In the genomic region with DNA sequence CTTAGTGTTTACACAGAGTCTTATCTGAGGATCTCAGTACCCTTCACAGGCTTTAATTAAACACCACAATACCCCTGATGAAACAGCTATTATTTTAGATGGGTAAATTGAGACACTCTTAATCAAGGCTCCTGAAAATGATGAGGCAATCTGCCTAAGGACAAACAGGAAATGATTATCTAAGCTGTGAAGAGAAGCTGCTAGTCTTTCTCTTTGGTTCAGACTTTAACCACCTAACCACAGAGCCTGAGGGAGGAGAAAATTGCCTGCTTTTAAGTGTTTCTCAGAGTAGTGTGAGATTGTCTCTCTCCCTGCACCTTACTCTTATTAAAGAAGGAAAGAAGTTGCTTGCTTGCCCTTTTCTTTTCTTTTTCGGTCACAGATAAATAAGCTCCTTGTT, we compare ENCODE assay signal across 23 cellular contexts.
DNase-seq lines count a peak whose midpoint lies in the region; ATAC-seq and TF ChIP-seq lines count a peak whose summit lies in the region.
"Had no signal": no experiment of that assay in that cellular context is flagged by ENCODE, and none has a peak within 500 bp of the region (broad histone marks: within the 10 kb centered on the region; RNA-seq: fewer than 3 reads in every experiment).

No MANE protein-coding gene starts in this region.

- no peaks in the 10 kb centered on the region for H3F3A ChIP-seq in neural progenitor cell (ENCODE audit: low read depth)

- H3K9ac ChIP-seq in neural progenitor cell: no peak overlapping the region
- H3K9ac ChIP-seq: BLaER1 had no signal

- H3K4me3 Mint-ChIP-seq in neural progenitor cell: no peak overlapping the region
- H3K4me3 Mint-ChIP-seq in activated T-cell treated with anti-CD3 and anti-CD28 coated beads, Interleukin-2, amount 50 U/mL, for 4 hours: no peak overlapping the region
- H3K4me3 Mint-ChIP-seq: activated CD4-positive, alpha-beta T cell treated with anti-CD3 and anti-CD28 coated beads, Interleukin-2, amount 10 ng/mL, durations not matched to agents 24 days and 14 days; naive thymus-derived CD4-positive, alpha-beta T cell had no signal

- H3K4me1 ChIP-seq in neural progenitor cell: no peaks in the 10 kb centered on the region
- H3K4me1 ChIP-seq: ascending aorta, Caco-2, sigmoid colon, upper lobe of left lung had no signal

- no peaks in the 10 kb centered on the region for H3K36me3 ChIP-seq in neural progenitor cell
- H3K36me3 ChIP-seq: ascending aorta, BLaER1, sigmoid colon, upper lobe of left lung had no signal

- no peaks in the 10 kb centered on the region for H4K20me1 ChIP-seq in neural progenitor cell (ENCODE audit: low read depth)
- H4K20me1 ChIP-seq: BLaER1 had no signal

- no peaks in the 10 kb centered on the region for H3K4me1 Mint-ChIP-seq in neural progenitor cell
- no peaks in the 10 kb centered on the region for H3K4me1 Mint-ChIP-seq in activated T-cell treated with anti-CD3 and anti-CD28 coated beads, Interleukin-2, amount 50 U/mL, for 4 hours (ENCODE audit: low read depth)
- H3K4me1 Mint-ChIP-seq: activated CD4-positive, alpha-beta T cell treated with anti-CD3 and anti-CD28 coated beads, Interleukin-2, amount 10 ng/mL, durations not matched to agents 24 days and 14 days; naive thymus-derived CD4-positive, alpha-beta T cell had no signal

- H3K79me2 ChIP-seq in neural progenitor cell (ENCODE audit: low read depth): no peaks in the 10 kb centered on the region

- H3K9me3 Mint-ChIP-seq in neural progenitor cell: peaks cover 22% of the 10 kb centered on the region
- H3K9me3 Mint-ChIP-seq in activated T-cell treated with anti-CD3 and anti-CD28 coated beads, Interleukin-2, amount 50 U/mL, for 4 hours: peaks cover 20% of the 10 kb centered on the region

- no peak for TF ChIP-seq CTCF in choroid plexus epithelial cell (conservative IDR thresholded peaks at IDR 0.05; ENCODE audit: low read depth, low read length)
- TF ChIP-seq CTCF in neural progenitor cell (IDR thresholded peaks at IDR 0.05): no peak

- no peak overlapping the region for H3K4me2 ChIP-seq in neural progenitor cell
- H3K4me2 ChIP-seq: BLaER1 had no signal

- H3K9me3 ChIP-seq in neural progenitor cell (ENCODE audit: low read depth): no peaks in the 10 kb centered on the region
- H3K9me3 ChIP-seq: BLaER1, sigmoid colon had no signal

- no peaks in the 10 kb centered on the region for H3K36me3 Mint-ChIP-seq in neural progenitor cell
- H3K36me3 Mint-ChIP-seq in activated T-cell treated with anti-CD3 and anti-CD28 coated beads, Interleukin-2, amount 50 U/mL, for 4 hours (ENCODE audit: insufficient read depth): no peaks in the 10 kb centered on the region
- H3K36me3 Mint-ChIP-seq: naive thymus-derived CD4-positive, alpha-beta T cell had no signal

- DNase-seq in NCI-H1417 (lab: John Stamatoyannopoulos, UW) (peak in 2 of 3 experiments; percentile 7 to 56), NCI-H1417 treated with DMSO at 0.1 percent for 48 hours (lab: John Stamatoyannopoulos, UW) (no peak), NCI-H226 (peak; percentile 61), choroid plexus epithelial cell (ENCODE audit: low read depth) (peak; percentile 45), neural progenitor cell (ENCODE audit: low spot score) (no peak), HPDE6-E6E7 (ENCODE audit: extremely low spot score) (no peak)
- DNase-seq in activated T-cell treated with anti-CD3 and anti-CD28 coated beads, Interleukin-2, amount 50 U/mL, for 4 hours: no peak
- DNase-seq: 8988T; activated CD4-positive, alpha-beta T cell treated with anti-CD3 and anti-CD28 coated beads, Interleukin-2, amount 10 ng/mL, durations not matched to agents 24 days and 14 days; Caco-2; erythroblast; hypothalamus; naive thymus-derived CD4-positive, alpha-beta T cell; NCI-H1694 treated with DMSO at 0.1 percent for 48 hours; NCI-H82; SIG-M5; sigmoid colon; upper lobe of left lung had no signal

- H2AFZ ChIP-seq in neural progenitor cell (replicated peaks): peak overlapping the region; percentile 21

- H3K27me3 ChIP-seq in neural progenitor cell: no peaks in the 10 kb centered on the region
- H3K27me3 ChIP-seq: ascending aorta, BLaER1, sigmoid colon, upper lobe of left lung had no signal

- ATAC-seq in activated T-cell treated with anti-CD3 and anti-CD28 coated beads, Interleukin-2, amount 50 U/mL, for 4 hours: no peak
- ATAC-seq in HG02763 (IDR thresholded peaks at IDR 0.05; ENCODE audit: unreplicated experiment): no peak
- ATAC-seq: activated naive CD4-positive, alpha-beta T cell treated with anti-CD3 and anti-CD28 coated beads, Interleukin-2, amount 50 U/mL, for 72 hours; HepG2; naive thymus-derived CD4-positive, alpha-beta T cell had no signal

- H3K27ac ChIP-seq in neural progenitor cell: no peak overlapping the region
- H3K27ac ChIP-seq: ascending aorta, BLaER1, sigmoid colon, upper lobe of left lung had no signal

- H3K4me3 ChIP-seq in choroid plexus epithelial cell (ENCODE audit: low read depth, low read length) (no peak overlapping the region), neural progenitor cell (no peak overlapping the region)
- H3K4me3 ChIP-seq: ascending aorta, BLaER1, sigmoid colon, upper lobe of left lung had no signal

- no peaks in the 10 kb centered on the region for H3K27me3 Mint-ChIP-seq in neural progenitor cell (ENCODE audit: insufficient read depth, low read depth)
- H3K27me3 Mint-ChIP-seq in activated T-cell treated with anti-CD3 and anti-CD28 coated beads, Interleukin-2, amount 50 U/mL, for 4 hours (ENCODE audit: low read depth): no peaks in the 10 kb centered on the region
- H3K27me3 Mint-ChIP-seq: activated CD4-positive, alpha-beta T cell treated with anti-CD3 and anti-CD28 coated beads, Interleukin-2, amount 10 ng/mL, durations not matched to agents 24 days and 14 days; naive thymus-derived CD4-positive, alpha-beta T cell had no signal

- no peak overlapping the region for H3K27ac Mint-ChIP-seq in neural progenitor cell
- H3K27ac Mint-ChIP-seq: activated CD4-positive, alpha-beta T cell treated with anti-CD3 and anti-CD28 coated beads, Interleukin-2, amount 10 ng/mL, durations not matched to agents 24 days and 14 days; activated naive CD4-positive, alpha-beta T cell treated with anti-CD3 and anti-CD28 coated beads, Interleukin-2, amount 50 U/mL, for 72 hours; naive thymus-derived CD4-positive, alpha-beta T cell had no signal

Comparison
In these comparisons a context has a peak if more than half of its experiments do, and no peak if none do; other contexts are left out.
1. DNase-seq: peak in NCI-H1417 (2 of 3), NCI-H226 (single experiment) and choroid plexus epithelial cell (single experiment); none in NCI-H1417 treated with DMSO at 0.1 percent for 48 hours (single experiment), neural progenitor cell (single experiment), HPDE6-E6E7 (single experiment) and activated T-cell treated with anti-CD3 and anti-CD28 coated beads, Interleukin-2, amount 50 U/mL, for 4 hours (single experiment).